Comparison of ENCODE assay signal across 8 cellular contexts in genomic region chr4:173490817-173491518, GRCh38. TPM values are rescaled to one million over a fixed set of nuclear protein-coding genes. Genes with fewer than 3 reads are reported as not detected.
DNase-seq lines count a peak whose midpoint lies in the region; ATAC-seq, FAIRE-seq and TF ChIP-seq lines count a peak whose summit lies in the region.
"Had no signal": no experiment of that assay in that cellular context is flagged by ENCODE, and none has a peak within 500 bp of the region (broad histone marks: within the 10 kb centered on the region; RNA-seq: fewer than 3 reads in every experiment).

No MANE protein-coding gene starts in this region.

- no peak for TF ChIP-seq CTCF in fibroblast of pulmonary artery (IDR thresholded peaks at IDR 0.05; ENCODE audit: low read length, missing control alignments)

- H3K36me3 ChIP-seq in small intestine (ENCODE audit: control insufficient read depth in 2 of 2, insufficient read depth in 2 of 2, low read length in 2 of 2) = no peaks in the 10 kb centered on the region

- no peaks in the 10 kb centered on the region for H3K9me3 ChIP-seq in small intestine (ENCODE audit: control insufficient read depth, low read depth)

- DNase-seq in HCEC 1CT = peak; percentile 43
- peak; percentile 61 for DNase-seq in SK-MEL-5 (ENCODE audit: low read depth, low spot score)
- DNase-seq in fibroblast of pulmonary artery (ENCODE audit: low read depth) = peak; percentile 78
- DNase-seq in small intestine = peak; percentile 65
- no peak for DNase-seq in DMS79 (lab: John Stamatoyannopoulos, UW)
- no peak for DNase-seq in hypothalamus (lab: John Stamatoyannopoulos, UW)
- DNase-seq: NCI-H748 treated with DMSO at 0.1 percent for 48 hours had no signal

- in situ Hi-C loops in SK-MEL-5 (cut with HindIII; ENCODE audit: low pct_unique_long_range_greater_than_20kb, low sequenced_read_pairs) = no loop called here

- H3K4me3 ChIP-seq in fibroblast of pulmonary artery (replicated peaks; ENCODE audit: low read depth, low read length) (no peak overlapping the region), small intestine (ENCODE audit: low read depth in 1 of 2, low read length in 2 of 2) (no peak overlapping the region)

- H3K27me3 ChIP-seq in small intestine (ENCODE audit: control insufficient read depth in 2 of 2, insufficient read depth in 2 of 2, low read length in 2 of 2) = no peaks in the 10 kb centered on the region

- peaks cover 0 to 8% of the 10 kb centered on the region in 2 donors for H3K4me1 ChIP-seq in small intestine (ENCODE audit: control insufficient read depth in 2 of 2, insufficient read depth in 1 of 2, low read depth in 1 of 2, low read length in 1 of 2)

- FAIRE-seq in small intestine (lab: Jason Lieb, UNC) = no peak

- WGBS in small intestine, 3 donors = 27 to 46% (median 28%) methylated on average over 4 of the region's 4 CpGs

- no peak for ATAC-seq in activated CD4-positive, CD25-positive, alpha-beta regulatory T cell treated with anti-CD3 and anti-CD28 coated beads, Interleukin-2, amount 50 U/mL, for 24 hours

- H3K27ac ChIP-seq in small intestine (ENCODE audit: low read depth in 1 of 2, low read length in 1 of 2) = no peak overlapping the region

RNA-seq across cellular contexts. Expression of gene HAND2, which starts 39.1 kb away (rescaled TPM):
- 3.8 and 3.9 TPM in 2 replicates for total RNA-seq in SK-MEL-5 (2014; rRNA removed; shearing (Covaris generic))
- 4.0 and 4.9 TPM in 2 replicates for polyA plus RNA-seq in SK-MEL-5 (2015; cell fraction: cytosol; rRNA removed)
- polyA plus RNA-seq in SK-MEL-5 (2015; cell fraction: nucleus; rRNA removed) = 3.2 and 5.1 TPM in 2 replicates
- polyA plus RNA-seq in small intestine = 10 to 100 TPM in 1 of 3 donors, not detected in 2; 16.3 TPM

Comparison
In these comparisons a context has a peak if more than half of its experiments do, and no peak if none do; other contexts are left out.
1. DNase-seq: peak in HCEC 1CT (single experiment), SK-MEL-5 (single experiment), fibroblast of pulmonary artery (single experiment) and small intestine (single experiment); none in DMS79 (single experiment) and hypothalamus (0 of 51).